8 cellular contexts compared by ENCODE assay signal in the genomic region with DNA sequence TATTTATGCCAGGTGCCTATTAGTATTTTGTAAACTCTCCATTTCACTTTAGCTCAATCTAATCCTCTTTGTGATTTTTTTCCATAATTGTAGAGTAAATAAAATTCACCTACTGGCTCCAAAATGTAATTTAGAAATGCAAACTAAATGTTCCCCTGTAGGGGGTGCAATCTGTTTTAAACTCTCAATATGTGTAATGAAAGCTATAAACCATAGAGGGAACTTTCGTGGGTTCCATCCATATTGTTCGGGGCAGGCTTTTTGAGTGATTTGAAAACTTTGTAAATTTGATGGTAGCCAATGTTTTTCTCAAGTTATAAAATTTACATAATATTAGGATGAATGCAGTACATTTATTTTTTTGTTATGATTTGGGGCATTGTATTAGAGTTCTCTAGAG. TPM values are rescaled to one million over a fixed set of nuclear protein-coding genes. Genes with fewer than 3 reads are reported as not detected.
DNase-seq lines count a peak whose midpoint lies in the region; ATAC-seq, FAIRE-seq and TF ChIP-seq lines count a peak whose summit lies in the region.

No MANE protein-coding gene starts in this region.

- no TSS peak for BruUV-seq in GM12878 (replicated peaks; lab: Mats Ljungman, UMichigan)

- no peaks in the 10 kb centered on the region for H3K36me3 ChIP-seq in GM12878 (ENCODE audit: control insufficient read depth in 2 of 2, insufficient read depth in 2 of 2, low read length in 1 of 2)
- no peaks in the 10 kb centered on the region for H3K36me3 ChIP-seq in left lung

- CTCF ChIA-PET in GM12878 (lab: Yijun Ruan, JAX) = interaction anchor here (0.8 to 1.8 kb wide), 10 partner anchors 9 to 500 kb away, joined by 3 to 5 read pairs (median 4); no protein-coding TSS in a partner anchor

- RAD21 ChIA-PET in GM12878 (lab: Charles Lee; ENCODE audit: unreplicated experiment) = interaction anchor here (0.7 to 1.4 kb wide), 5 partner anchors 99 to 498 kb away, joined by 3 to 5 read pairs (median 4); no protein-coding TSS in a partner anchor

- no peak for TF ChIP-seq EP300 in GM12878 (IDR thresholded peaks at IDR 0.05; ENCODE audit: borderline replicate concordance in 1 of 2, control insufficient read depth in 1 of 2, low read depth in 2 of 2, low read length in 2 of 2)

- in situ Hi-C loops in GM12878 (cut with MboI) = no loop called here

- H3K4me2 ChIP-seq in GM12878 (ENCODE audit: control insufficient read depth, insufficient read depth) = no peak overlapping the region

- POLR2A ChIA-PET in GM12878 (lab: Charles Lee) = no interaction called here

- ATAC-seq in GM12878 (peak; percentile 80), left lung (peak; percentile 70), GM21717 (IDR thresholded peaks at IDR 0.05; ENCODE audit: unreplicated experiment) (no peak), GM21529 (IDR thresholded peaks at IDR 0.05; ENCODE audit: unreplicated experiment) (no peak)

- intact Hi-C loops in GM12878 (cut with micrococcal nuclease; ENCODE audit: unreplicated experiment) = loop anchor here (2.0 to 5.0 kb wide), 2 partner anchors 296 to 496 kb away; no protein-coding TSS in a partner anchor
- intact Hi-C loops in left lung (cut with DNase I) = loop anchor here in 1 of 2 donors (10.0 kb wide), 1 partner anchor 128 kb away; a partner anchor contains a TSS

- TF ChIP-seq POLR2A in GM12878 (IDR thresholded peaks at IDR 0.05; ENCODE audit: low read depth, low read length) = no peak

- H3K27me3 ChIP-seq in GM12878 (replicated peaks in 1 of 2; ENCODE audit: control insufficient read depth in 2 of 2, insufficient read depth in 2 of 2, low read length in 1 of 2) (no peaks in the 10 kb centered on the region), left lung (no peaks in the 10 kb centered on the region)

- WGBS in GM12878 (ENCODE audit: insufficient coverage, insufficient replicate concordance, low lambda C conversion rate, missing lambda C conversion rate) = 2% methylated on average over 2 of the region's 2 CpGs

- DNase-seq in 8988T = peak; percentile 13
- peak; percentile 69 for DNase-seq in NAMALWA (ENCODE audit: low spot score)
- no peak for DNase-seq in GM12878 (ENCODE audit: low read depth, low spot score)
- DNase-seq in left lung = no peak
- no peak for DNase-seq in NCI-H1436 (lab: John Stamatoyannopoulos, UW)

- TF ChIP-seq CTCF in GM12872 (IDR thresholded peaks at IDR 0.05; ENCODE audit: insufficient read depth, low read depth, low read length) (peak; percentile 44), GM12878 (IDR thresholded peaks at IDR 0.05 in 2 of 3, conservative IDR thresholded peaks at IDR 0.05 in 1 of 3; ENCODE audit: control insufficient read depth in 2 of 3, extremely low read depth in 1 of 3, insufficient read depth in 1 of 3, low read depth in 3 of 3, low read length in 3 of 3) (peak; percentile 39 to 50 (median 45); a peak in 4 of 6 replicates), left lung (IDR thresholded peaks at IDR 0.05) (peak; percentile 36 to 56)

- no peaks in the 10 kb centered on the region for H3K79me2 ChIP-seq in GM12878 (ENCODE audit: control insufficient read depth, insufficient read depth, low read length)

- no peak overlapping the region for H2AFZ ChIP-seq in GM12878 (ENCODE audit: control insufficient read depth, low read depth, low read length)

- H3K27ac ChIP-seq in GM12878 (ENCODE audit: control insufficient read depth, insufficient read depth) (no peak overlapping the region), left lung (no peak overlapping the region)

- SMC1A ChIA-PET in GM12878 (lab: Charles Lee; ENCODE audit: uncharacterized antibody, unreplicated experiment) = interaction anchor here (0.6 to 2.8 kb wide), 4 partner anchors 13 to 498 kb away, joined by 3 to 16 read pairs (median 3); no protein-coding TSS in a partner anchor

- H3K4me3 ChIP-seq in GM12878 = no peak overlapping the region
- no peak overlapping the region for H3K4me3 ChIP-seq in left lung

- H3K9me3 ChIP-seq in GM12878 (replicated peaks; ENCODE audit: control insufficient read depth, insufficient read depth, low read length) = no peaks in the 10 kb centered on the region
- no peaks in the 10 kb centered on the region for H3K9me3 ChIP-seq in left lung

- FAIRE-seq in GM12878 (lab: Jason Lieb, UNC) = peak; percentile 78

- H4K20me1 ChIP-seq in GM12878 (ENCODE audit: control insufficient read depth, insufficient read depth) = no peaks in the 10 kb centered on the region

- no peak overlapping the region for H3K9ac ChIP-seq in GM12878 (ENCODE audit: control insufficient read depth, insufficient read depth, low read length)

- peak; percentile 57 for TF ChIP-seq RAD21 in GM12878 (IDR thresholded peaks at IDR 0.05; ENCODE audit: insufficient read depth, low read depth, low read length)

- H3K4me1 ChIP-seq in GM12878 (ENCODE audit: control insufficient read depth, insufficient read depth, low read length) (no peaks in the 10 kb centered on the region), left lung (peaks cover 22 to 35% of the 10 kb centered on the region in 2 donors)

TF ChIP-seq in GM12878, 131 proteins besides CTCF, POLR2A, EP300 and RAD21:
- TF ChIP-seq, protein P1, sequence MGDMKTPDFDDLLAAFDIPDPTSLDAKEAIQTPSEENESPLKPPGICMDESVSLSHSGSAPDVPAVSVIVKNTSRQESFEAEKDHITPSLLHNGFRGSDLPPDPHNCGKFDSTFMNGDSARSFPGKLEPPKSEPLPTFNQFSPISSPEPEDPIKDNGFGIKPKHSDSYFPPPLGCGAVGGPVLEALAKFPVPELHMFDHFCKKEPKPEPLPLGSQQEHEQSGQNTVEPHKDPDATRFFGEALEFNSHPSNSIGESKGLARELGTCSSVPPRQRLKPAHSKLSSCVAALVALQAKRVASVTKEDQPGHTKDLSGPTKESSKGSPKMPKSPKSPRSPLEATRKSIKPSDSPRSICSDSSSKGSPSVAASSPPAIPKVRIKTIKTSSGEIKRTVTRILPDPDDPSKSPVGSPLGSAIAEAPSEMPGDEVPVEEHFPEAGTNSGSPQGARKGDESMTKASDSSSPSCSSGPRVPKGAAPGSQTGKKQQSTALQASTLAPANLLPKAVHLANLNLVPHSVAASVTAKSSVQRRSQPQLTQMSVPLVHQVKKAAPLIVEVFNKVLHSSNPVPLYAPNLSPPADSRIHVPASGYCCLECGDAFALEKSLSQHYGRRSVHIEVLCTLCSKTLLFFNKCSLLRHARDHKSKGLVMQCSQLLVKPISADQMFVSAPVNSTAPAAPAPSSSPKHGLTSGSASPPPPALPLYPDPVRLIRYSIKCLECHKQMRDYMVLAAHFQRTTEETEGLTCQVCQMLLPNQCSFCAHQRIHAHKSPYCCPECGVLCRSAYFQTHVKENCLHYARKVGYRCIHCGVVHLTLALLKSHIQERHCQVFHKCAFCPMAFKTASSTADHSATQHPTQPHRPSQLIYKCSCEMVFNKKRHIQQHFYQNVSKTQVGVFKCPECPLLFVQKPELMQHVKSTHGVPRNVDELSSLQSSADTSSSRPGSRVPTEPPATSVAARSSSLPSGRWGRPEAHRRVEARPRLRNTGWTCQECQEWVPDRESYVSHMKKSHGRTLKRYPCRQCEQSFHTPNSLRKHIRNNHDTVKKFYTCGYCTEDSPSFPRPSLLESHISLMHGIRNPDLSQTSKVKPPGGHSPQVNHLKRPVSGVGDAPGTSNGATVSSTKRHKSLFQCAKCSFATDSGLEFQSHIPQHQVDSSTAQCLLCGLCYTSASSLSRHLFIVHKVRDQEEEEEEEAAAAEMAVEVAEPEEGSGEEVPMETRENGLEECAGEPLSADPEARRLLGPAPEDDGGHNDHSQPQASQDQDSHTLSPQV (IDR thresholded peaks at IDR 0.05) = 0 out of 2 replicates have a peak, but pooled peaks have one; percentile 32
- TF ChIP-seq KAT2A (conservative IDR thresholded peaks at IDR 0.05; ENCODE audit: control insufficient read depth, low read depth, low read length) (no peak), TARDBP (IDR thresholded peaks at IDR 0.05; ENCODE audit: borderline replicate concordance) (no peak), SMC3 (IDR thresholded peaks at IDR 0.05; ENCODE audit: borderline replicate concordance, low read length) (peak; percentile 39; the same call in 1 of the 2 replicates), BACH1 (IDR thresholded peaks at IDR 0.05; ENCODE audit: borderline replicate concordance) (no peak), ZNF24 (IDR thresholded peaks at IDR 0.05) (no peak)

RNA-seq across cellular contexts. Expression of a gene that starts 49.4 kb away (rescaled TPM):
- not detected in 2 replicates for total RNA-seq in GM12878 (2013; cell fraction: nucleolus; rRNA removed)
- total RNA-seq in GM12878 (2014; rRNA removed) (not detected in 2 replicates), GM12878 (2014; rRNA removed; fragmentation: Illumina TruSeq; extraction: Trizol) (not detected in 2 replicates), GM12878 (2021) (not detected in 2 replicates), left lung (not detected)
- polyA plus RNA-seq in GM12878 (2011; ENCODE audit: low read depth) = not detected
- polyA plus RNA-seq in GM12878 (2011; rRNA removed) (not detected in 2 replicates), GM12878 (2014; fragmentation: Illumina TruSeq; extraction: Trizol) (not detected in 2 replicates), GM12878 (2014; fragmentation: Nextera tagmentation; extraction: Ambion mirVana) (not detected), GM12878 (2014; rRNA removed) (not detected in 2 replicates), GM12878 (2016; fragmentation: Nextera tagmentation; extraction: Ambion mirVana) (not detected)
- polyA plus RNA-seq in GM12878 (2011; cell fraction: cytosol; rRNA removed) = not detected in 2 replicates
- not detected in 2 replicates for polyA plus RNA-seq in GM12878 (2011; cell fraction: nucleus; rRNA removed)
- not detected in 2 replicates for polyA plus RNA-seq in GM12878 (2012)
- not detected in 2 replicates for polyA minus RNA-seq in GM12878 (2011; rRNA and poly(A)+ RNA removed)
- not detected in 2 replicates for polyA minus RNA-seq in GM12878 (2011; cell fraction: cytosol; rRNA and poly(A)+ RNA removed)
- polyA minus RNA-seq in GM12878 (2011; cell fraction: nucleus; rRNA and poly(A)+ RNA removed) = not detected in 2 replicates

Comparison
In these comparisons a context has a peak if more than half of its experiments do, and no peak if none do; other contexts are left out.
1. DNase-seq: peak in 8988T (single experiment) and NAMALWA (single experiment); none in GM12878 (single experiment), left lung (0 of 2) and NCI-H1436 (single experiment).
2. ATAC-seq: peak in GM12878 (single experiment) and left lung (single experiment); none in GM21717 (single experiment) and GM21529 (single experiment).
3. Peak in every context shown above with its lines, with median percentiles within 50 percentile points of each other: CTCF ChIP-seq.